1 cellular context compared by ENCODE assay signal in the genomic region with DNA sequence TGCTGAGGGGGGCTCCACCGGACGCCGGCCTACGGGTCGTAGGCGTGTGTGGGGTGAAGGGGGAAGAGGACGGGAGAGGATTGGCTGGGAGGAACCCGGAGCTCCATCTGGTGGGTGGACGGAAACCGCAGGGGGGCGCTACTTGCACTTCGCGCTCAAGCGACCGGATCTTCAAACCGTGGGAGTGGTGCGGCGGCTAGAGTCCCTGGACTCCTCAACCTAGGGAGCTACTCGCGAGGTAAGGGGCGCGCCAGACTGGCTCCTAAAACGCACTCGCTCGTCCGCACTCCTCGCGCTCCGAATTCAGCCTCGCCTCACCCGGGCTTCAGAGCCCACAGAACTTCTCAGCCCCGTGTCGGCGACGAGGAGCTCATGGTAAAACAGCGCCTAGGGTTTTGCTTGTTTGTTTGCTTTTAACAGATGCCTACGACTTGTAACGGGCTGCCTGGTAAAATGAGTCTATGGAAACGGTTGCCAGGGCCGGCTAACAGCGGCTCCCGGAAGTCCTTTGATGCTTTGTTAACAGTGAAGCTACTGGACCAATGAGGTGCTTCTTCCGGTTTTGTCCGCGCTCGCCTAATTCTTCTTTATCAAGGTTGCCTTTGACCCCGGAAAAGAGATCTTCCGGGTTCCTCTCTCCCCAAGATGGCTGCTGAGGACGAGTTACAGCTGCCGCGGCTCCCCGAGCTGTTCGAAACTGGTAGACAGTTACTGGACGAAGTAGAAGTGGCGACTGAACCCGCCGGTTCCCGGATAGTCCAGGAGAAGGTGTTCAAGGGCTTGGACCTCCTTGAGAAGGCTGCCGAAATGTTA.
A peak's percentile ranks its signal among the peaks of the same experiment; 100 is the strongest.
TF ChIP-seq lines count a peak whose summit lies in the region.

Gene IGBP1 (plus strand): TSS at position 145 of the 813 bp plus-strand sequence. CDS start 501 bp downstream, at position 646.

TF ChIP-seq in HepG2, 621 proteins besides CTCF, POLR2A, EP300 and RAD21 (continued from another document and continues in another):
- TF ChIP-seq ZSCAN30 (CRISPR knock-in tag; IDR thresholded peaks at IDR 0.05) (no peak), TCF7L2 (IDR thresholded peaks at IDR 0.05; ENCODE audit: low read depth, low read length) (no peak), ZNF781 (CRISPR knock-in tag; IDR thresholded peaks at IDR 0.05; ENCODE audit: borderline replicate concordance, not compliant biosample characterization) (no peak), SMARCC2 (IDR thresholded peaks at IDR 0.05) (no peak), ZNF317 (CRISPR knock-in tag; IDR thresholded peaks at IDR 0.05) (no peak), USF2 (IDR thresholded peaks at IDR 0.05; ENCODE audit: low read depth, low read length) (no peak), USF2 (CRISPR knock-in tag; IDR thresholded peaks at IDR 0.05; ENCODE audit: borderline replicate concordance) (no peak), ELF4 (CRISPR knock-in tag; IDR thresholded peaks at IDR 0.05; ENCODE audit: borderline replicate concordance) (peak; percentile 87; the same call in 1 of the 2 replicates), RFX3 (CRISPR knock-in tag; IDR thresholded peaks at IDR 0.05) (peak; percentile 65), FOXC1 (CRISPR knock-in tag; IDR thresholded peaks at IDR 0.05; ENCODE audit: borderline replicate concordance) (no peak), KDM3A (CRISPR knock-in tag; IDR thresholded peaks at IDR 0.05; ENCODE audit: low read depth) (no peak), ZNF7 (CRISPR knock-in tag; IDR thresholded peaks at IDR 0.05) (no peak), ZFP36L2 (CRISPR knock-in tag; IDR thresholded peaks at IDR 0.05) (no peak), REST (IDR thresholded peaks at IDR 0.05; ENCODE audit: borderline replicate concordance in 1 of 2, low read depth in 1 of 2, low read length in 2 of 2) (no peak), ZNF264 (CRISPR knock-in tag; IDR thresholded peaks at IDR 0.05) (no peak), PAXIP1 (CRISPR knock-in tag; conservative IDR thresholded peaks at IDR 0.05) (no peak), ZFYVE20 (CRISPR knock-in tag; IDR thresholded peaks at IDR 0.05; ENCODE audit: borderline replicate concordance, low read depth) (no peak), SRF (IDR thresholded peaks at IDR 0.05; ENCODE audit: low read depth, low read length) (no peak), ZNF12 (CRISPR knock-in tag; IDR thresholded peaks at IDR 0.05) (no peak), TBX3 (IDR thresholded peaks at IDR 0.05; ENCODE audit: borderline replicate concordance) (no peak), ZNF720 (CRISPR knock-in tag; IDR thresholded peaks at IDR 0.05) (no peak), ARNT2 (CRISPR knock-in tag; IDR thresholded peaks at IDR 0.05; ENCODE audit: low read depth) (no peak), ZNF276 (CRISPR knock-in tag; IDR thresholded peaks at IDR 0.05; ENCODE audit: low read depth) (no peak), GABPA (IDR thresholded peaks at IDR 0.05; ENCODE audit: low read depth, low read length) (peak; percentile 48), GABPA (CRISPR knock-in tag; IDR thresholded peaks at IDR 0.05; ENCODE audit: low read depth) (peak; percentile 89), SRY (CRISPR knock-in tag; IDR thresholded peaks at IDR 0.05) (no peak), TMF1 (CRISPR knock-in tag; IDR thresholded peaks at IDR 0.05; ENCODE audit: low read depth) (no peak)
- TF ChIP-seq, protein P1, sequence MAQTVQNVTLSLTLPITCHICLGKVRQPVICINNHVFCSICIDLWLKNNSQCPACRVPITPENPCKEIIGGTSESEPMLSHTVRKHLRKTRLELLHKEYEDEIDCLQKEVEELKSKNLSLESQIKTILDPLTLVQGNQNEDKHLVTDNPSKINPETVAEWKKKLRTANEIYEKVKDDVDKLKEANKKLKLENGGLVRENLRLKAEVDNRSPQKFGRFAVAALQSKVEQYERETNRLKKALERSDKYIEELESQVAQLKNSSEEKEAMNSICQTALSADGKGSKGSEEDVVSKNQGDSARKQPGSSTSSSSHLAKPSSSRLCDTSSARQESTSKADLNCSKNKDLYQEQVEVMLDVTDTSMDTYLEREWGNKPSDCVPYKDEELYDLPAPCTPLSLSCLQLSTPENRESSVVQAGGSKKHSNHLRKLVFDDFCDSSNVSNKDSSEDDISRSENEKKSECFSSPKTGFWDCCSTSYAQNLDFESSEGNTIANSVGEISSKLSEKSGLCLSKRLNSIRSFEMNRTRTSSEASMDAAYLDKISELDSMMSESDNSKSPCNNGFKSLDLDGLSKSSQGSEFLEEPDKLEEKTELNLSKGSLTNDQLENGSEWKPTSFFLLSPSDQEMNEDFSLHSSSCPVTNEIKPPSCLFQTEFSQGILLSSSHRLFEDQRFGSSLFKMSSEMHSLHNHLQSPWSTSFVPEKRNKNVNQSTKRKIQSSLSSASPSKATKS (CRISPR knock-in tag; IDR thresholded peaks at IDR 0.05): no peak
- TF ChIP-seq, protein P2, sequence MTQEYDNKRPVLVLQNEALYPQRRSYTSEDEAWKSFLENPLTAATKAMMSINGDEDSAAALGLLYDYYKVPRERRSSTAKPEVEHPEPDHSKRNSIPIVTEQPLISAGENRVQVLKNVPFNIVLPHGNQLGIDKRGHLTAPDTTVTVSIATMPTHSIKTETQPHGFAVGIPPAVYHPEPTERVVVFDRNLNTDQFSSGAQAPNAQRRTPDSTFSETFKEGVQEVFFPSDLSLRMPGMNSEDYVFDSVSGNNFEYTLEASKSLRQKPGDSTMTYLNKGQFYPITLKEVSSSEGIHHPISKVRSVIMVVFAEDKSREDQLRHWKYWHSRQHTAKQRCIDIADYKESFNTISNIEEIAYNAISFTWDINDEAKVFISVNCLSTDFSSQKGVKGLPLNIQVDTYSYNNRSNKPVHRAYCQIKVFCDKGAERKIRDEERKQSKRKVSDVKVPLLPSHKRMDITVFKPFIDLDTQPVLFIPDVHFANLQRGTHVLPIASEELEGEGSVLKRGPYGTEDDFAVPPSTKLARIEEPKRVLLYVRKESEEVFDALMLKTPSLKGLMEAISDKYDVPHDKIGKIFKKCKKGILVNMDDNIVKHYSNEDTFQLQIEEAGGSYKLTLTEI (CRISPR knock-in tag; conservative IDR thresholded peaks at IDR 0.05): no peak
- TF ChIP-seq, protein P3, sequence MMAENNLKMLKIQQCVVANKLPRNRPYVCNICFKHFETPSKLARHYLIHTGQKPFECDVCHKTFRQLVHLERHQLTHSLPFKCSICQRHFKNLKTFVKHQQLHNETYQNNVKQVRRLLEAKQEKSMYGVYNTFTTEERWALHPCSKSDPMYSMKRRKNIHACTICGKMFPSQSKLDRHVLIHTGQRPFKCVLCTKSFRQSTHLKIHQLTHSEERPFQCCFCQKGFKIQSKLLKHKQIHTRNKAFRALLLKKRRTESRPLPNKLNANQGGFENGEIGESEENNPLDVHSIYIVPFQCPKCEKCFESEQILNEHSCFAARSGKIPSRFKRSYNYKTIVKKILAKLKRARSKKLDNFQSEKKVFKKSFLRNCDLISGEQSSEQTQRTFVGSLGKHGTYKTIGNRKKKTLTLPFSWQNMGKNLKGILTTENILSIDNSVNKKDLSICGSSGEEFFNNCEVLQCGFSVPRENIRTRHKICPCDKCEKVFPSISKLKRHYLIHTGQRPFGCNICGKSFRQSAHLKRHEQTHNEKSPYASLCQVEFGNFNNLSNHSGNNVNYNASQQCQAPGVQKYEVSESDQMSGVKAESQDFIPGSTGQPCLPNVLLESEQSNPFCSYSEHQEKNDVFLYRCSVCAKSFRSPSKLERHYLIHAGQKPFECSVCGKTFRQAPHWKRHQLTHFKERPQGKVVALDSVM (CRISPR knock-in tag; IDR thresholded peaks at IDR 0.05): no peak
- TF ChIP-seq, protein P4, sequence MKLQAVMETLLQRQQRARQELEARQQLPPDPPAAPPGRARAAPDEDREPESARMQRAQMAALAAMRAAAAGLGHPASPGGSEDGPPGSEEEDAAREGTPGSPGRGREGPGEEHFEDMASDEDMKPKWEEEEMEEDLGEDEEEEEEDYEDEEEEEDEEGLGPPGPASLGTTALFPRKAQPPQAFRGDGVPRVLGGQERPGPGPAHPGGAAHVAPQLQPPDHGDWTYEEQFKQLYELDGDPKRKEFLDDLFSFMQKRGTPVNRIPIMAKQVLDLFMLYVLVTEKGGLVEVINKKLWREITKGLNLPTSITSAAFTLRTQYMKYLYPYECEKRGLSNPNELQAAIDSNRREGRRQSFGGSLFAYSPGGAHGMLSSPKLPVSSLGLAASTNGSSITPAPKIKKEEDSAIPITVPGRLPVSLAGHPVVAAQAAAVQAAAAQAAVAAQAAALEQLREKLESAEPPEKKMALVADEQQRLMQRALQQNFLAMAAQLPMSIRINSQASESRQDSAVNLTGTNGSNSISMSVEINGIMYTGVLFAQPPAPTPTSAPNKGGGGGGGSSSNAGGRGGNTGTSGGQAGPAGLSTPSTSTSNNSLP (IDR thresholded peaks at IDR 0.05; ENCODE audit: low read depth, low read length): no peak
- TF ChIP-seq, protein P5, sequence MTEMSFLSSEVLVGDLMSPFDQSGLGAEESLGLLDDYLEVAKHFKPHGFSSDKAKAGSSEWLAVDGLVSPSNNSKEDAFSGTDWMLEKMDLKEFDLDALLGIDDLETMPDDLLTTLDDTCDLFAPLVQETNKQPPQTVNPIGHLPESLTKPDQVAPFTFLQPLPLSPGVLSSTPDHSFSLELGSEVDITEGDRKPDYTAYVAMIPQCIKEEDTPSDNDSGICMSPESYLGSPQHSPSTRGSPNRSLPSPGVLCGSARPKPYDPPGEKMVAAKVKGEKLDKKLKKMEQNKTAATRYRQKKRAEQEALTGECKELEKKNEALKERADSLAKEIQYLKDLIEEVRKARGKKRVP (CRISPR knock-in tag; IDR thresholded peaks at IDR 0.05): no peak
